In genomic region chr12:116155383-116155782, GRCh38 we compare ENCODE assay signal across 1 cellular context.
TF ChIP-seq lines count a peak whose summit lies in the region.

No MANE protein-coding gene starts in this region.

TF ChIP-seq in GM23338, 12 proteins besides CTCF, POLR2A, EP300 and RAD21 (continued from another document):
- TF ChIP-seq REST (IDR thresholded peaks at IDR 0.05; ENCODE audit: unreplicated experiment): no peak
- no peak for TF ChIP-seq EZH2 (IDR thresholded peaks at IDR 0.05; ENCODE audit: low read depth, unreplicated experiment)
- no peak for TF ChIP-seq NANOG (IDR thresholded peaks at IDR 0.05; ENCODE audit: borderline replicate concordance)
- TF ChIP-seq ZNF331 (CRISPR knock-in tag; IDR thresholded peaks at IDR 0.05; ENCODE audit: low read depth): no peak
- TF ChIP-seq EZH2phosphoT487 (IDR thresholded peaks at IDR 0.05; ENCODE audit: unreplicated experiment): no peak
- TF ChIP-seq POLR2AphosphoS5 (IDR thresholded peaks at IDR 0.05; ENCODE audit: low read depth): no peak
- no peak for TF ChIP-seq CREB1 (CRISPR knock-in tag; IDR thresholded peaks at IDR 0.05; ENCODE audit: low read depth)
